Comparison of ENCODE assay signal across 19 cellular contexts in genomic region chr1:111938536-111938935, GRCh38. TPM values are rescaled to one million over a fixed set of nuclear protein-coding genes. Genes with fewer than 3 reads are reported as not detected.
DNase-seq lines count a peak whose midpoint lies in the region; ATAC-seq, FAIRE-seq and TF ChIP-seq lines count a peak whose summit lies in the region.
"Had no signal": no experiment of that assay in that cellular context is flagged by ENCODE, and none has a peak within 500 bp of the region (broad histone marks: within the 10 kb centered on the region; RNA-seq: fewer than 3 reads in every experiment).

No MANE protein-coding gene starts in this region.

- no peaks in the 10 kb centered on the region for H3K9me3 ChIP-seq in HEK293 (ENCODE audit: control insufficient read depth, insufficient read depth, low read depth, low read length)
- H3K9me3 ChIP-seq in neuronal stem cell (replicated peaks in 1 of 2; ENCODE audit: control insufficient read depth in 2 of 2, insufficient read depth in 1 of 2, low read depth in 1 of 2, low read length in 2 of 2) = no peaks in the 10 kb centered on the region
- no peaks in the 10 kb centered on the region for H3K9me3 ChIP-seq in small intestine (ENCODE audit: control insufficient read depth, low read depth)

- no peak overlapping the region for H3K4ac ChIP-seq in neuronal stem cell (ENCODE audit: low read length)

- H3K14ac ChIP-seq in neuronal stem cell (ENCODE audit: low read length) = no peak overlapping the region

- H3K27ac ChIP-seq in HEK293 (ENCODE audit: extremely low read depth, low read depth, low read length) (no peak overlapping the region), epithelial cell of prostate (peak overlapping the region; percentile 26), neuronal stem cell (replicated peaks; ENCODE audit: low read length) (no peak overlapping the region), small intestine (ENCODE audit: low read depth in 1 of 2, low read length in 1 of 2) (no peak overlapping the region)
- H3K27ac ChIP-seq: GM23248 had no signal

- H2BK120ac ChIP-seq in neuronal stem cell (ENCODE audit: low read depth, low read length) = no peak overlapping the region

- no peaks in the 10 kb centered on the region for H3K79me1 ChIP-seq in neuronal stem cell (ENCODE audit: low read depth, low read length)

- H4K91ac ChIP-seq in neuronal stem cell (ENCODE audit: low read depth, low read length, poor library complexity) = no peak overlapping the region

- H2BK15ac ChIP-seq in neuronal stem cell (ENCODE audit: low read length) = no peak overlapping the region

- H4K8ac ChIP-seq in neuronal stem cell (ENCODE audit: low read depth, low read length) = no peak overlapping the region

- no peaks in the 10 kb centered on the region for H3K36me3 ChIP-seq in HEK293 (ENCODE audit: control insufficient read depth in 2 of 2, insufficient read depth in 1 of 2, low read length in 2 of 2)
- no peaks in the 10 kb centered on the region for H3K36me3 ChIP-seq in neuronal stem cell (replicated peaks in 1 of 2; ENCODE audit: control insufficient read depth in 2 of 2, insufficient read depth in 2 of 2, low read length in 2 of 2)
- no peaks in the 10 kb centered on the region for H3K36me3 ChIP-seq in small intestine (ENCODE audit: control insufficient read depth in 2 of 2, insufficient read depth in 2 of 2, low read length in 2 of 2)

- H2AFZ ChIP-seq in neuronal stem cell (ENCODE audit: low read length) = no peak overlapping the region
- H2AFZ ChIP-seq: GM23248 had no signal

- POLR2A ChIA-PET in HEK293 (lab: Yijun Ruan, JAX) = no interaction called here

- peak; percentile 27 for DNase-seq in ELF-1 (ENCODE audit: low read depth, low spot score)
- DNase-seq in epithelial cell of prostate (ENCODE audit: low read depth, low spot score) = no peak
- DNase-seq in neuronal stem cell (ENCODE audit: low spot score) = no peak
- no peak for DNase-seq in NCI-H82 (lab: John Stamatoyannopoulos, UW)
- DNase-seq in small intestine = no peak
- DNase-seq: C1 segment of cervical spinal cord; Calu3; CD4-positive, alpha-beta memory T cell; COR-L47; DMS79 treated with DMSO at 0.1 percent for 48 hours; GM23248; H9; HFFc6 had no signal

- H3K9ac ChIP-seq in neuronal stem cell (ENCODE audit: low read depth, low read length, poor library complexity) = no peak overlapping the region
- H3K9ac ChIP-seq: GM23248 had no signal

- H3K23ac ChIP-seq in neuronal stem cell (ENCODE audit: low read depth, low read length, poor library complexity) = no peak overlapping the region

- H3K4me2 ChIP-seq in neuronal stem cell (ENCODE audit: insufficient read depth, low read length, poor library complexity, severe bottlenecking) = no peak overlapping the region

- peak overlapping the region; percentile 9 for H3K18ac ChIP-seq in neuronal stem cell (ENCODE audit: low read length)

- no peak for FAIRE-seq in small intestine (lab: Jason Lieb, UNC)
- FAIRE-seq: G401.6, GM12892, GM19239 had no signal

- CTCF ChIA-PET in HEK293 (lab: Yijun Ruan, JAX) = no interaction called here

- peaks cover 0 to 19% (median 0%) of the 10 kb centered on the region in 3 experiments for H3K27me3 ChIP-seq in neuronal stem cell (ENCODE audit: control insufficient read depth in 3 of 3, insufficient read depth in 3 of 3, low read depth in 1 of 3, low read length in 3 of 3)
- H3K27me3 ChIP-seq in small intestine (ENCODE audit: control insufficient read depth in 2 of 2, insufficient read depth in 2 of 2, low read length in 2 of 2) = no peaks in the 10 kb centered on the region

- no peak for TF ChIP-seq CTCF in HEK293 (tag by site-specific recombination; IDR thresholded peaks at IDR 0.05)

- H2BK5ac ChIP-seq in neuronal stem cell (ENCODE audit: low read length) = no peak overlapping the region

- no peak for ATAC-seq in GM18907 (IDR thresholded peaks at IDR 0.05; ENCODE audit: unreplicated experiment)
- ATAC-seq: HCT116 had no signal

- WGBS in neuronal stem cell (ENCODE audit: extremely low coverage in 2 of 2, insufficient read length in 2 of 2, insufficient replicate concordance in 1 of 2), 2 donors = no CpG with 5 or more reads among the region's 3 CpGs
- 75 to 84% (median 83%) methylated on average over 3 of the region's 3 CpGs for WGBS in small intestine, 3 donors

- H2BK12ac ChIP-seq in neuronal stem cell (ENCODE audit: low read length) = no peak overlapping the region

- H3K4me1 ChIP-seq in HEK293 (ENCODE audit: control insufficient read depth, insufficient read depth, low read length) = no peaks in the 10 kb centered on the region
- H3K4me1 ChIP-seq in neuronal stem cell (ENCODE audit: control insufficient read depth in 2 of 2, insufficient read depth in 1 of 2, low read depth in 1 of 2, low read length in 2 of 2) = no peaks in the 10 kb centered on the region
- no peaks in the 10 kb centered on the region for H3K4me1 ChIP-seq in small intestine (ENCODE audit: control insufficient read depth in 2 of 2, insufficient read depth in 1 of 2, low read depth in 1 of 2, low read length in 1 of 2)

- no peak overlapping the region for H3K4me3 ChIP-seq in HEK293 (ENCODE audit: low read depth, low read length)
- H3K4me3 ChIP-seq in neuronal stem cell (ENCODE audit: low read length in 2 of 2) = no peak overlapping the region
- no peak overlapping the region for H3K4me3 ChIP-seq in small intestine (ENCODE audit: low read depth in 1 of 2, low read length in 2 of 2)
- H3K4me3 ChIP-seq: GM23248 had no signal

- H2AK5ac ChIP-seq in neuronal stem cell (ENCODE audit: low read depth, low read length) = no peak overlapping the region

TF ChIP-seq in HEK293, 187 proteins besides CTCF, POLR2A, EP300 and RAD21:
- TF ChIP-seq ZNF623 (tag by site-specific recombination; IDR thresholded peaks at IDR 0.05) (peak; percentile 47), ZNF350 (tag by site-specific recombination; IDR thresholded peaks at IDR 0.05) (no peak), ZNF776 (tag by site-specific recombination; IDR thresholded peaks at IDR 0.05; ENCODE audit: borderline replicate concordance) (no peak)
TF ChIP-seq in HEK293: peak in this region for 1.

RNA-seq across cellular contexts. Expression of gene KCND3, which starts 50.9 kb away (rescaled TPM):
- 0.17 TPM for polyA plus RNA-seq in neuronal stem cell (2013, experiment 1 of 2)
- polyA plus RNA-seq in neuronal stem cell (2013, experiment 2 of 2) = 0.14 TPM
- polyA plus RNA-seq in small intestine = 1 to 10 TPM in 1 of 3 donors, under 1 TPM in 1, not detected in 1; 0.27 to 1.8 TPM
